Comparison of ENCODE assay signal across 11 cellular contexts in the genomic region with DNA sequence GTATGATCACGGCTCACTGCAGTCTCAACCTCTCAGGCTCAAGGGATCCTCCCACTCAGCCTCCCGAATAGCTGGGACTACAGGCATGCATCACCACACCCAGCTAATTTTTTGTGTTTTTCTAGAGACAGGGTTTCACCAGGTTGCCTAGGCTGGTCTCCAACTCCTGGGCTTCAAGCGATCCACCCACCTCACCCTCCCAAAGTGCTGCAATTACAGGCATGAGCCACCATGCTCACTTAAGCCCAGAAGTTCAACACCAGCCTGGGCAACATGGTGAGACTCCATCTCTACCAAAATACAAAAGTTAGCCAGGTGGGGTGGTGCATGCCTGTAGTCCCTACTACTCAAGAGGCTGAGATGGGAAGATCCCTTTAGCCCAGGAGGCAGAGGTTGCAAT.
"Had no signal": no experiment of that assay in that cellular context is flagged by ENCODE, and none has a peak within 500 bp of the region (broad histone marks: within the 10 kb centered on the region; RNA-seq: fewer than 3 reads in every experiment).

No MANE protein-coding gene starts in this region.

- H3K9me3 ChIP-seq: testis had no signal

- H3K27me3 ChIP-seq: esophagus squamous epithelium, testis had no signal

- H3K4me3 ChIP-seq: esophagus squamous epithelium, testis had no signal

- ATAC-seq: sciatic nerve had no signal

- H3K27me3 Mint-ChIP-seq: activated CD4-positive, alpha-beta memory T cell treated with anti-CD3 and anti-CD28 coated beads, Interleukin-2, amount 10 ng/mL, durations not matched to agents 7 days and 5 days; stimulated activated naive CD8-positive, alpha-beta T cell treated with anti-CD3 and anti-CD28 coated beads, Interleukin-15, Interleukin-2, amounts not matched to agents 100 ng/mL and 50 ng/mL, for 24 hours had no signal

- H3K27ac ChIP-seq: esophagus squamous epithelium, testis had no signal

- DNase-seq: activated CD4-positive, alpha-beta memory T cell treated with anti-CD3 and anti-CD28 coated beads, Interleukin-2, amount 10 ng/mL, durations not matched to agents 7 days and 5 days; activated CD4-positive, alpha-beta T cell treated with anti-CD3 and anti-CD28 coated beads for 1 hour; activated CD8-positive, alpha-beta memory T cell treated with anti-CD3 and anti-CD28 coated beads, Interleukin-2, amount 50 U/mL, for 48 hours; esophagus squamous epithelium; foreskin melanocyte; head of caudate nucleus; stimulated activated CD4-positive, alpha-beta T cell treated with anti-CD3 and anti-CD28 coated beads, Interleukin-2, amount 100 ng/mL, for 24 hours; T-helper 2 cell; testis had no signal

- H3K27ac Mint-ChIP-seq: activated CD4-positive, alpha-beta memory T cell treated with anti-CD3 and anti-CD28 coated beads, Interleukin-2, amount 10 ng/mL, durations not matched to agents 7 days and 5 days; stimulated activated naive CD8-positive, alpha-beta T cell treated with anti-CD3 and anti-CD28 coated beads, Interleukin-15, Interleukin-2, amounts not matched to agents 100 ng/mL and 50 ng/mL, for 24 hours had no signal

- H3K4me3 Mint-ChIP-seq: activated CD4-positive, alpha-beta memory T cell treated with anti-CD3 and anti-CD28 coated beads, Interleukin-2, amount 10 ng/mL, durations not matched to agents 7 days and 5 days; stimulated activated naive CD8-positive, alpha-beta T cell treated with anti-CD3 and anti-CD28 coated beads, Interleukin-15, Interleukin-2, amounts not matched to agents 100 ng/mL and 50 ng/mL, for 24 hours had no signal
